13 cellular contexts compared by ENCODE assay signal in genomic region chr16:32646780-32647179, GRCh38. TPM values are rescaled to one million over a fixed set of nuclear protein-coding genes. Genes with fewer than 3 reads are reported as not detected.
DNase-seq lines count a peak whose midpoint lies in the region; ATAC-seq, FAIRE-seq and TF ChIP-seq lines count a peak whose summit lies in the region.
"Not testable (repeated sequence)": the region's sequence is repeated elsewhere in the genome, so short reads cannot be mapped to it uniquely, and the experiment has no call there.
"Had no signal": no experiment of that assay in that cellular context is flagged by ENCODE, and none has a peak within 500 bp of the region (broad histone marks: within the 10 kb centered on the region; RNA-seq: fewer than 3 reads in every experiment).

No MANE protein-coding gene starts in this region.

- DNase-seq in activated T-cell treated with anti-CD3 and anti-CD28 coated beads, Interleukin-2, amount 50 U/mL, for 72 hours; frontal cortex (ENCODE audit: low spot score in 2 of 2); HepG2 (ENCODE audit: low spot score); progenitor cell of endocrine pancreas (ENCODE audit: low spot score, unreplicated experiment); stimulated activated naive B cell treated with anti-CD40 and anti-IgM and Interleukin-4, amounts not matched to agents 10 μg/mL and 1 μg/mL and 100 μg/mL, for 72 hours: not testable (repeated sequence)

- H3K36me3 ChIP-seq in HEK293 (ENCODE audit: control insufficient read depth in 2 of 2, insufficient read depth in 1 of 2, low read length in 2 of 2); HepG2 (replicated peaks in 1 of 2; ENCODE audit: control insufficient read depth in 1 of 2, insufficient read depth in 2 of 2, low read length in 2 of 2): not testable (repeated sequence)

- H3K79me2 ChIP-seq in HepG2 (ENCODE audit: insufficient read depth, low read length), result not testable (repeated sequence)

- peak overlapping the region; percentile 86 for H3K27ac Mint-ChIP-seq in activated T-cell treated with anti-CD3 and anti-CD28 coated beads, Interleukin-2, amount 50 U/mL, for 72 hours
- H3K27ac Mint-ChIP-seq in progenitor cell of endocrine pancreas, result peak overlapping the region; percentile 67
- H3K27ac Mint-ChIP-seq in stimulated activated naive B cell treated with anti-CD40 and anti-IgM and Interleukin-4, amounts not matched to agents 10 μg/mL and 1 μg/mL and 100 μg/mL, for 72 hours, result peak overlapping the region; percentile 69

- TF ChIP-seq POLR2A in HepG2 (IDR thresholded peaks at IDR 0.05; ENCODE audit: insufficient read depth in 1 of 2, low read depth in 2 of 2, low read length in 2 of 2), result not testable (repeated sequence)

- TF ChIP-seq RAD21 in HepG2 (CRISPR knock-in tag; IDR thresholded peaks at IDR 0.05), result not testable (repeated sequence)

- not testable (repeated sequence) for TF ChIP-seq EP300 in HepG2 (IDR thresholded peaks at IDR 0.05; ENCODE audit: low read depth in 2 of 2, low read length in 2 of 2); HepG2 (CRISPR knock-in tag; IDR thresholded peaks at IDR 0.05; ENCODE audit: borderline replicate concordance)

- not testable (repeated sequence) for H3K27me3 Mint-ChIP-seq in activated T-cell treated with anti-CD3 and anti-CD28 coated beads, Interleukin-2, amount 50 U/mL, for 72 hours (ENCODE audit: low read depth); progenitor cell of endocrine pancreas
- H3K27me3 Mint-ChIP-seq in stimulated activated naive B cell treated with anti-CD40 and anti-IgM and Interleukin-4, amounts not matched to agents 10 μg/mL and 1 μg/mL and 100 μg/mL, for 72 hours, result peaks cover 0 to 12% of the 10 kb centered on the region in 2 donors

- in situ Hi-C loops in HepG2 (cut with HindIII; ENCODE audit: extremely low pct_ligation_motif_present, low pct_unique_long_range_greater_than_20kb), result not testable (repeated sequence)

- POLR2A ChIA-PET in HEK293 (lab: Yijun Ruan, JAX); HepG2 (lab: Yijun Ruan, JAX): not testable (repeated sequence)

- ATAC-seq in activated T-cell treated with anti-CD3 and anti-CD28 coated beads, Interleukin-2, amount 50 U/mL, for 72 hours (replicated peaks in 1 of 2); HepG2; stimulated activated naive B cell treated with anti-CD40 and anti-IgM and Interleukin-4, amounts not matched to agents 10 μg/mL and 1 μg/mL and 100 μg/mL, for 72 hours (replicated peaks): not testable (repeated sequence)

- not testable (repeated sequence) for H3K4me3 Mint-ChIP-seq in activated T-cell treated with anti-CD3 and anti-CD28 coated beads, Interleukin-2, amount 50 U/mL, for 72 hours; progenitor cell of endocrine pancreas (ENCODE audit: low read depth); stimulated activated naive B cell treated with anti-CD40 and anti-IgM and Interleukin-4, amounts not matched to agents 10 μg/mL and 1 μg/mL and 100 μg/mL, for 72 hours

- not testable (repeated sequence) for H4K20me1 ChIP-seq in HepG2 (ENCODE audit: insufficient read depth, low read length)

- H2AFZ ChIP-seq in HepG2 (ENCODE audit: low read length), result not testable (repeated sequence)

- intact Hi-C loops in HepG2 (cut with micrococcal nuclease; ENCODE audit: unreplicated experiment), result not testable (repeated sequence)

- H3K4me1 Mint-ChIP-seq in activated T-cell treated with anti-CD3 and anti-CD28 coated beads, Interleukin-2, amount 50 U/mL, for 72 hours (ENCODE audit: low read depth); progenitor cell of endocrine pancreas (ENCODE audit: low read depth); stimulated activated naive B cell treated with anti-CD40 and anti-IgM and Interleukin-4, amounts not matched to agents 10 μg/mL and 1 μg/mL and 100 μg/mL, for 72 hours: not testable (repeated sequence)

- not testable (repeated sequence) for H3K4me3 ChIP-seq in HEK293 (ENCODE audit: low read depth, low read length); HepG2 (replicated peaks in 1 of 3; ENCODE audit: insufficient read depth in 1 of 3, low read depth in 2 of 3, low read length in 3 of 3)

- H3K27me3 ChIP-seq in HepG2 (ENCODE audit: control insufficient read depth in 1 of 2, insufficient read depth in 2 of 2, low read length in 2 of 2), result not testable (repeated sequence)

- BruUV-seq in HepG2 (replicated peaks; lab: Mats Ljungman, UMichigan), result not testable (repeated sequence)

- not testable (repeated sequence) for TF ChIP-seq CTCF in HEK293 (tag by site-specific recombination; IDR thresholded peaks at IDR 0.05); HepG2 (CRISPR knock-in tag; IDR thresholded peaks at IDR 0.05); progenitor cell of endocrine pancreas (IDR thresholded peaks at IDR 0.05; ENCODE audit: unreplicated experiment)

- not testable (repeated sequence) for H3K4me2 ChIP-seq in HepG2 (ENCODE audit: low read depth, low read length)

- 4% methylated on average over 2 of the region's 2 CpGs for WGBS in HepG2 (ENCODE audit: low lambda C conversion rate)

- peaks cover 14 to 16% of the 10 kb centered on the region in 2 donors for H3K9me3 Mint-ChIP-seq in activated T-cell treated with anti-CD3 and anti-CD28 coated beads, Interleukin-2, amount 50 U/mL, for 72 hours
- peaks cover 21% of the 10 kb centered on the region for H3K9me3 Mint-ChIP-seq in progenitor cell of endocrine pancreas (ENCODE audit: low read depth)
- H3K9me3 Mint-ChIP-seq in stimulated activated naive B cell treated with anti-CD40 and anti-IgM and Interleukin-4, amounts not matched to agents 10 μg/mL and 1 μg/mL and 100 μg/mL, for 72 hours, result peaks cover 15 to 17% of the 10 kb centered on the region in 2 donors

- not testable (repeated sequence) for H3K4me1 ChIP-seq in HEK293 (ENCODE audit: control insufficient read depth, insufficient read depth, low read length); HepG2 (ENCODE audit: insufficient read depth, low read length)

- not testable (repeated sequence) for H3K9ac ChIP-seq in HepG2 (ENCODE audit: insufficient read depth, low read depth, low read length)

- H3K9me3 ChIP-seq in HEK293 (ENCODE audit: control insufficient read depth, insufficient read depth, low read depth, low read length); HepG2 (ENCODE audit: low read length): not testable (repeated sequence)

- not testable (repeated sequence) for H3K27ac ChIP-seq in HEK293 (ENCODE audit: extremely low read depth, low read depth, low read length); HepG2 (ENCODE audit: extremely low read length, insufficient read depth, low read length)

- FAIRE-seq in colon (lab: Jason Lieb, UNC) (peak; percentile 97), frontal cortex (lab: Jason Lieb, UNC) (peak; percentile 99)
- not testable (repeated sequence) for FAIRE-seq in HepG2 (lab: Jason Lieb, UNC)

- CTCF ChIA-PET in HEK293 (lab: Yijun Ruan, JAX); HepG2 (lab: Yijun Ruan, JAX; ENCODE audit: low intra/inter-chr PET ratio, low total read pairs): not testable (repeated sequence)

- peaks cover 15 to 19% of the 10 kb centered on the region in 2 donors for H3K36me3 Mint-ChIP-seq in activated T-cell treated with anti-CD3 and anti-CD28 coated beads, Interleukin-2, amount 50 U/mL, for 72 hours (ENCODE audit: insufficient read depth in 2 of 2)
- not testable (repeated sequence) for H3K36me3 Mint-ChIP-seq in progenitor cell of endocrine pancreas (ENCODE audit: insufficient read depth)
- peaks cover 15 to 18% of the 10 kb centered on the region in 2 donors for H3K36me3 Mint-ChIP-seq in stimulated activated naive B cell treated with anti-CD40 and anti-IgM and Interleukin-4, amounts not matched to agents 10 μg/mL and 1 μg/mL and 100 μg/mL, for 72 hours

TF ChIP-seq in HepG2, 621 proteins besides CTCF, POLR2A, EP300 and RAD21:
- TF ChIP-seq CREB1 (IDR thresholded peaks at IDR 0.05), result 0 out of 2 replicates have a peak, but pooled peaks have one; percentile 19
- TF ChIP-seq CREB1, ATF7 (CRISPR knock-in tag; IDR thresholded peaks at IDR 0.05): not testable (repeated sequence)
- peak; percentile 91 for TF ChIP-seq ATF7 (IDR thresholded peaks at IDR 0.05)
- peak; percentile 76; the same call in 1 of the 2 replicates for TF ChIP-seq ZNF24 (IDR thresholded peaks at IDR 0.05)

RNA-seq across cellular contexts. Expression of gene TP53TG3, which starts 29.2 kb away (rescaled TPM):
- total RNA-seq in activated T-cell treated with anti-CD3 and anti-CD28 coated beads, Interleukin-2, amount 50 U/mL, for 72 hours, result not detected
- total RNA-seq in frontal cortex, result not detected
- total RNA-seq in HepG2 (2016; rRNA removed; fragmentation: Illumina TruSeq; extraction: Trizol), result not detected in 2 replicates
- total RNA-seq in HepG2 (2016; cell fraction: cytosol; rRNA removed; fragmentation: Illumina TruSeq; extraction: Trizol; ENCODE audit: low read depth), result not detected in 2 replicates
- total RNA-seq in HepG2 (2016; cell fraction: insoluble cytoplasmic fraction; rRNA removed; fragmentation: Illumina TruSeq; extraction: Trizol), result not detected in 2 replicates
- not detected in 2 replicates for total RNA-seq in HepG2 (2016; cell fraction: membrane; rRNA removed; fragmentation: Illumina TruSeq; extraction: Trizol)
- not detected in 2 replicates for total RNA-seq in HepG2 (2016; cell fraction: nucleus; rRNA removed; fragmentation: Illumina TruSeq; extraction: Trizol)
- polyA plus RNA-seq in HepG2 (2011; rRNA removed), result not detected in 2 replicates
- not detected in 2 replicates for polyA plus RNA-seq in HepG2 (2011; cell fraction: cytosol; rRNA removed)
- polyA plus RNA-seq in HepG2 (2011; cell fraction: nucleus; rRNA removed), result not detected in 2 replicates
- polyA plus RNA-seq in HepG2 (2012), result not detected in 2 replicates
- not detected in 2 replicates for polyA plus RNA-seq in HepG2 (2016; cell fraction: cytosol; fragmentation: Illumina TruSeq; extraction: Trizol; ENCODE audit: low read depth)
- polyA plus RNA-seq in HepG2 (2016; cell fraction: insoluble cytoplasmic fraction; fragmentation: Illumina TruSeq; extraction: Trizol; ENCODE audit: low read depth), result not detected in 2 replicates
- polyA plus RNA-seq in HepG2 (2016; cell fraction: membrane; fragmentation: Illumina TruSeq; extraction: Trizol; ENCODE audit: low read depth), result not detected in 2 replicates
- polyA plus RNA-seq in HepG2 (2016; cell fraction: nucleus; fragmentation: Illumina TruSeq; extraction: Trizol; ENCODE audit: insufficient read depth, low read depth), result not detected in 2 replicates
- polyA minus RNA-seq in HepG2 (2011; rRNA and poly(A)+ RNA removed; ENCODE audit: low replicate concordance), result not detected in 2 replicates
- not detected in 2 replicates for polyA minus RNA-seq in HepG2 (2011; cell fraction: cytosol; rRNA and poly(A)+ RNA removed)
- not detected in 2 replicates for polyA minus RNA-seq in HepG2 (2011; cell fraction: nucleus; rRNA and poly(A)+ RNA removed)
- not detected in 2 replicates for total RNA-seq in progenitor cell of endocrine pancreas
- total RNA-seq: A673; CD4-positive, alpha-beta memory T cell; CD4-positive, CD25-positive, alpha-beta regulatory T cell; CD8-positive, alpha-beta memory T cell had no signal
- polyA plus RNA-seq: AG04450; CD14-positive monocyte; CD4-positive, alpha-beta memory T cell; CD4-positive, CD25-positive, alpha-beta regulatory T cell; CD8-positive, alpha-beta memory T cell had no signal
